Comparison of ENCODE assay signal across 22 cellular contexts in the genomic region with DNA sequence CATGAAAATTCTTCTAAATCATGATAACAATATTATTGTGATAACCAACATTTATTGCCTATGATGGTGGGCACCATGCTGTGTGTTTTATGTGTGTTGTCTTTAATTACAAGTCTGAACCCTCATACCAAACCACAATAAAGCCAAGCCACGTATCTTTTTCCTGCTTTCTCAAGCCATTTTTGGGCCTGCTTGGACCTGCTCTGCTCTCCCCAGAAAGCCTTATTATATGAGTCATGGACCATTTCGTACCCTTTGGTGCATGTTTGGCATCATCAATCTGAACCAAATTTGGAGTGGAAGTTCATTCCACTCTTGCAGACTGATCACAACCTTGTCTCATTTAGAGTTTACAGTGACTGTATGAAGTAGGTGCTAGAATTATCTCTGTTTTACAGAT.
DNase-seq lines count a peak whose midpoint lies in the region; ATAC-seq, FAIRE-seq and TF ChIP-seq lines count a peak whose summit lies in the region.
"Had no signal": no experiment of that assay in that cellular context is flagged by ENCODE, and none has a peak within 500 bp of the region (broad histone marks: within the 10 kb centered on the region; RNA-seq: fewer than 3 reads in every experiment).

No MANE protein-coding gene starts in this region.

- H3F3A ChIP-seq in DOHH2 (ENCODE audit: control insufficient read depth, insufficient read depth): peaks cover 6% of the 10 kb centered on the region
- peaks cover 10% of the 10 kb centered on the region for H3F3A ChIP-seq in SU-DHL-6 (ENCODE audit: insufficient read depth)

- peaks cover 15% of the 10 kb centered on the region for H3K36me3 Mint-ChIP-seq in CD4-positive, alpha-beta T cell (ENCODE audit: low read depth)
- H3K36me3 Mint-ChIP-seq in central memory CD8-positive, alpha-beta T cell (ENCODE audit: insufficient read depth): peaks cover 3% of the 10 kb centered on the region
- no peaks in the 10 kb centered on the region for H3K36me3 Mint-ChIP-seq in Caco-2 (ENCODE audit: insufficient read depth, unreplicated experiment)
- H3K36me3 Mint-ChIP-seq: brain had no signal

- no peak for ATAC-seq in CD4-positive, alpha-beta T cell (ENCODE audit: poor library complexity)
- no peak for ATAC-seq in central memory CD8-positive, alpha-beta T cell (replicated peaks; ENCODE audit: extremely low read depth, poor library complexity, severe bottlenecking)
- no peak for ATAC-seq in GM19351 (IDR thresholded peaks at IDR 0.05; ENCODE audit: unreplicated experiment)
- ATAC-seq: HepG2 had no signal

- no peak for TF ChIP-seq POLR2A in H54 (IDR thresholded peaks at IDR 0.05; ENCODE audit: low read depth, low read length)

- H3K4me1 ChIP-seq in DOHH2 (ENCODE audit: control insufficient read depth, low read length): peaks cover 65% of the 10 kb centered on the region
- no peaks in the 10 kb centered on the region for H3K4me1 ChIP-seq in Caco-2
- H3K4me1 ChIP-seq: colonic mucosa had no signal

- peak overlapping the region; percentile 93 for H3K4me2 ChIP-seq in DOHH2 (ENCODE audit: low read length)
- peak overlapping the region; percentile 91 for H3K4me2 ChIP-seq in SU-DHL-6 (ENCODE audit: low read depth, low read length, poor library complexity, severe bottlenecking)
- H3K4me2 ChIP-seq: smooth muscle cell had no signal

- CTCF ChIA-PET in CD4-positive, alpha-beta T cell (lab: Charles Lee): interaction anchor here (2.1 to 5.2 kb wide), 2 partner anchors 19 to 166 kb away, joined by 8 to 43 read pairs; no protein-coding TSS in a partner anchor
- CTCF ChIA-PET in Caco-2 (lab: Charles Lee): no interaction called here

- no TSS peak for BruUV-seq in Caco-2 (replicated peaks; lab: Mats Ljungman, UMichigan)

- FAIRE-seq in H54 (lab: Jason Lieb, UNC): no peak
- FAIRE-seq: HepG2, RCC 7860 had no signal

- DNase-seq in CD4-positive, alpha-beta T cell: no peak
- DNase-seq in central memory CD8-positive, alpha-beta T cell (ENCODE audit: low spot score in 2 of 2): no peak
- DNase-seq in Caco-2 (no peak), H54 (ENCODE audit: insufficient read length, low spot score) (no peak), NCI-H1436 treated with DMSO at 0.1 percent for 48 hours (lab: John Stamatoyannopoulos, UW) (no peak)
- DNase-seq: Calu3; colonic mucosa; EL; endodermal cell; occipital lobe; retina; stimulated activated CD4-positive, alpha-beta T cell treated with anti-CD3 and anti-CD28 coated beads, Interleukin-4, amount 100 ng/mL, for 24 hours; stomach; trophoblast cell had no signal

- H3K9me2 ChIP-seq in DOHH2 (replicated peaks; ENCODE audit: control insufficient read depth, low read length) (no peaks in the 10 kb centered on the region), SU-DHL-6 (replicated peaks; ENCODE audit: insufficient read depth, low read length) (no peaks in the 10 kb centered on the region)

- peaks cover 88% of the 10 kb centered on the region for H3K4me1 Mint-ChIP-seq in CD4-positive, alpha-beta T cell (ENCODE audit: low read depth)
- peaks cover 72% of the 10 kb centered on the region for H3K4me1 Mint-ChIP-seq in central memory CD8-positive, alpha-beta T cell
- H3K4me1 Mint-ChIP-seq in Caco-2 (ENCODE audit: low read depth, unreplicated experiment): no peaks in the 10 kb centered on the region

- H3K27me3 ChIP-seq in CD4-positive, alpha-beta T cell (ENCODE audit: control insufficient read depth, insufficient read depth, low read length): no peaks in the 10 kb centered on the region
- H3K27me3 ChIP-seq in DOHH2 (ENCODE audit: control insufficient read depth, low read length) (no peaks in the 10 kb centered on the region), SU-DHL-6 (ENCODE audit: low read length) (no peaks in the 10 kb centered on the region), Caco-2 (replicated peaks; ENCODE audit: control insufficient read depth, insufficient read depth, low read length) (no peaks in the 10 kb centered on the region)
- H3K27me3 ChIP-seq: colonic mucosa had no signal

- peaks cover 11% of the 10 kb centered on the region for H3K9me3 Mint-ChIP-seq in CD4-positive, alpha-beta T cell
- peaks cover 9% of the 10 kb centered on the region for H3K9me3 Mint-ChIP-seq in central memory CD8-positive, alpha-beta T cell
- no peaks in the 10 kb centered on the region for H3K9me3 Mint-ChIP-seq in Caco-2 (ENCODE audit: unreplicated experiment)
- H3K9me3 Mint-ChIP-seq: endodermal cell had no signal

- H3K9me3 ChIP-seq in CD4-positive, alpha-beta T cell (ENCODE audit: control insufficient read depth, low read length): peaks cover 13% of the 10 kb centered on the region
- peaks cover 15% of the 10 kb centered on the region for H3K9me3 ChIP-seq in DOHH2 (ENCODE audit: control insufficient read depth, insufficient read depth, low read length)
- H3K9me3 ChIP-seq in SU-DHL-6 (ENCODE audit: insufficient read depth, low read length): peaks cover 13% of the 10 kb centered on the region; the same call in 1 of the 2 replicates
- no peaks in the 10 kb centered on the region for H3K9me3 ChIP-seq in Caco-2
- H3K9me3 ChIP-seq: colonic mucosa had no signal

- H4K20me1 ChIP-seq in DOHH2 (ENCODE audit: control insufficient read depth, insufficient read depth, low read depth, low read length) (no peaks in the 10 kb centered on the region), SU-DHL-6 (ENCODE audit: low read depth, low read length) (no peaks in the 10 kb centered on the region)

- peak overlapping the region; percentile 54 for H3K4me3 Mint-ChIP-seq in CD4-positive, alpha-beta T cell
- no peak overlapping the region for H3K4me3 Mint-ChIP-seq in central memory CD8-positive, alpha-beta T cell
- H3K4me3 Mint-ChIP-seq in Caco-2 (ENCODE audit: unreplicated experiment): no peak overlapping the region
- H3K4me3 Mint-ChIP-seq: brain, endodermal cell had no signal

- intact Hi-C loops in CD4-positive, alpha-beta T cell (cut with DNase I, micrococcal nuclease): loop anchor here (2.0 to 10.0 kb wide), 6 partner anchors 87 to 549 kb away; a partner anchor contains a TSS
- intact Hi-C loops in Caco-2 (cut with micrococcal nuclease; ENCODE audit: unreplicated experiment): loop anchor here (10.0 kb wide), 1 partner anchor 261 kb away; no protein-coding TSS in a partner anchor

- H3K36me3 ChIP-seq in DOHH2 (ENCODE audit: control insufficient read depth, low read length) (peaks cover 14% of the 10 kb centered on the region), SU-DHL-6 (ENCODE audit: low read length) (no peaks in the 10 kb centered on the region), Caco-2 (ENCODE audit: control insufficient read depth, insufficient read depth, low read length) (no peaks in the 10 kb centered on the region)
- H3K36me3 ChIP-seq: colonic mucosa, stomach had no signal

- POLR2A ChIA-PET in CD4-positive, alpha-beta T cell (lab: Charles Lee): interaction anchor here (1.3 to 6.3 kb wide), 5 partner anchors 88 to 179 kb away, joined by 3 to 106 read pairs (median 28); a partner anchor contains a TSS
- POLR2A ChIA-PET in Caco-2 (lab: Charles Lee): no interaction called here

- H3K27me3 Mint-ChIP-seq in CD4-positive, alpha-beta T cell: no peaks in the 10 kb centered on the region
- no peaks in the 10 kb centered on the region for H3K27me3 Mint-ChIP-seq in central memory CD8-positive, alpha-beta T cell
- H3K27me3 Mint-ChIP-seq in Caco-2 (ENCODE audit: insufficient read depth, unreplicated experiment): peaks cover 10% of the 10 kb centered on the region

- 0 out of 2 replicates have a peak overlapping the region, but pooled peaks have one; percentile 61 for H3K9ac ChIP-seq in SU-DHL-6 (ENCODE audit: low read length)

- H3K27ac ChIP-seq in CD4-positive, alpha-beta T cell (ENCODE audit: low read depth, low read length): no peak overlapping the region
- H3K27ac ChIP-seq in DOHH2 (ENCODE audit: low read depth, low read length): peak overlapping the region; percentile 90
- H3K27ac ChIP-seq in SU-DHL-6 (ENCODE audit: low read depth, low read length): peak overlapping the region; percentile 96
- H3K27ac ChIP-seq: colonic mucosa, HL-60 had no signal

- H3K4me3 ChIP-seq in DOHH2 (ENCODE audit: low read length) (peak overlapping the region; percentile 67; the same call in 1 of the 2 replicates), SU-DHL-6 (ENCODE audit: insufficient read depth, low read length, poor library complexity, severe bottlenecking) (no peak overlapping the region), Caco-2 (ENCODE audit: low read depth, low read length) (no peak overlapping the region)
- H3K4me3 ChIP-seq: colonic mucosa, smooth muscle cell, stomach had no signal

- H3K79me2 ChIP-seq in DOHH2 (ENCODE audit: control insufficient read depth, low read length) (no peaks in the 10 kb centered on the region), SU-DHL-6 (ENCODE audit: insufficient read depth, low read length) (no peaks in the 10 kb centered on the region)

- no peak for TF ChIP-seq CTCF in CD4-positive, alpha-beta T cell (IDR thresholded peaks at IDR 0.05)
- TF ChIP-seq CTCF in DOHH2 (IDR thresholded peaks at IDR 0.05; ENCODE audit: low read depth, low read length, poor library complexity, severe bottlenecking): no peak
- TF ChIP-seq CTCF in SU-DHL-6 (IDR thresholded peaks at IDR 0.05; ENCODE audit: insufficient read depth, low read length, poor library complexity, severe bottlenecking): no peak
- no peak for TF ChIP-seq CTCF in Caco-2 (IDR thresholded peaks at IDR 0.05; ENCODE audit: insufficient read depth in 1 of 2, low read depth in 1 of 2, low read length in 1 of 2, severe bottlenecking in 1 of 2, unreplicated experiment in 1 of 2)

- peak overlapping the region; percentile 82 for H3K27ac Mint-ChIP-seq in CD4-positive, alpha-beta T cell
- peak overlapping the region; percentile 33 for H3K27ac Mint-ChIP-seq in central memory CD8-positive, alpha-beta T cell (ENCODE audit: low read depth)
- H3K27ac Mint-ChIP-seq in Caco-2 (ENCODE audit: unreplicated experiment): no peak overlapping the region
- H3K27ac Mint-ChIP-seq: brain, endodermal cell had no signal

- H2AFZ ChIP-seq in SU-DHL-6 (ENCODE audit: low read depth, low read length, severe bottlenecking): no peak overlapping the region
